Comparison of ENCODE assay signal across 20 cellular contexts in the genomic region with DNA sequence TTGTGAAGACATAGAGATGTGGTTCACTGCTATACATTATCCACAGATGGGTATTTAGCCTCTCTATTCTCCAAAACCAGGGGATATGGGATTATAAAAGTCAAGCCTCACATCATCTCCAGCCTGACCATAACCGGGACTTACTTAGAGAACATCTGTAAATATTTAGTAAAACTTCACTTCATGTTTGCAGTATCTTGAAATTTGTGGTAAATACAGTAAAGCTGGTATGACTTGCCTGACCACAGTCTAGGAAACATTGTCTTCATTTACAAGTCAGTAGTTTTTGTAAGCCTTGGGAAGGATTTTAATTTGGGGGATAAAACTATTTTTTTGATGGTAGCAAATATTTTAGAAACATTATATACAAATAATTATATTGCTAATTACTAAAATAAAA.
A peak's percentile ranks its signal among the peaks of the same experiment; 100 is the strongest.
DNase-seq lines count a peak whose midpoint lies in the region; TF ChIP-seq lines count a peak whose summit lies in the region.
"Had no signal": no experiment of that assay in that cellular context is flagged by ENCODE, and none has a peak within 500 bp of the region (broad histone marks: within the 10 kb centered on the region; RNA-seq: fewer than 3 reads in every experiment).

No MANE protein-coding gene starts in this region.

- no peak overlapping the region for H3K9ac ChIP-seq in smooth muscle cell (ENCODE audit: low read depth)
- H3K9ac ChIP-seq: BLaER1 had no signal

- H3K27ac ChIP-seq in smooth muscle cell (ENCODE audit: low read depth), result peak overlapping the region; percentile 85
- H3K27ac ChIP-seq: A549, BLaER1, SJCRH30 had no signal

- DNase-seq in GM03348 (ENCODE audit: low spot score), result peak; percentile 44
- DNase-seq in astrocyte of the hippocampus (ENCODE audit: low read depth, low spot score), result peak; percentile 35
- DNase-seq in fibroblast of peridontal ligament (ENCODE audit: extremely low read depth), result peak; percentile 81
- DNase-seq in smooth muscle cell (lab: John Stamatoyannopoulos, UW; ENCODE audit: unreplicated experiment), result no peak
- DNase-seq in RPMI8226, result no peak
- no peak for DNase-seq in dermis blood vessel endothelial cell
- DNase-seq in cortex of kidney (lab: John Stamatoyannopoulos, UW), result no peak
- DNase-seq: Caco-2; CD4-positive, alpha-beta T cell; DND-41; IMR-90; MV-4-11; NCI-H1694; NCI-H2081 treated with DMSO at 0.1 percent for 48 hours; NCI-H524 treated with DMSO at 0.1 percent for 48 hours; NCI-H82; Peyer's patch; SJCRH30 had no signal

- H4K20me1 ChIP-seq in smooth muscle cell (ENCODE audit: low read depth), result no peaks in the 10 kb centered on the region
- H4K20me1 ChIP-seq: BLaER1 had no signal

- no peaks in the 10 kb centered on the region for H3F3A ChIP-seq in smooth muscle cell (ENCODE audit: low read depth)

- no peaks in the 10 kb centered on the region for H3K9me3 ChIP-seq in smooth muscle cell (replicated peaks; ENCODE audit: low read depth)
- H3K9me3 ChIP-seq: A549, BLaER1, Caco-2, Peyer's patch, SJCRH30 had no signal

- peak overlapping the region; percentile 77 for H3K4me2 ChIP-seq in smooth muscle cell
- H3K4me2 ChIP-seq: A549, BLaER1 had no signal

- WGBS in smooth muscle cell (ENCODE audit: low lambda C conversion rate), result 32% methylated on average over 1 of the region's 1 CpG

- no peaks in the 10 kb centered on the region for H3K27me3 ChIP-seq in smooth muscle cell (ENCODE audit: low read depth)
- H3K27me3 ChIP-seq: BLaER1, Peyer's patch, SJCRH30 had no signal

- H3K4me1 ChIP-seq in smooth muscle cell (ENCODE audit: low read depth), result peaks cover 10% of the 10 kb centered on the region
- H3K4me1 ChIP-seq: A549, BLaER1, Caco-2, Peyer's patch, SJCRH30 had no signal

- no peaks in the 10 kb centered on the region for H3K79me2 ChIP-seq in smooth muscle cell (ENCODE audit: low read depth)

- TF ChIP-seq CTCF in smooth muscle cell (IDR thresholded peaks at IDR 0.05; ENCODE audit: borderline replicate concordance, insufficient read depth, poor library complexity, severe bottlenecking), result no peak

- no peaks in the 10 kb centered on the region for H3K36me3 ChIP-seq in smooth muscle cell (ENCODE audit: low read depth)
- H3K36me3 ChIP-seq: BLaER1, Peyer's patch, SJCRH30 had no signal

- H2AFZ ChIP-seq in smooth muscle cell (ENCODE audit: low read depth), result no peak overlapping the region

- H3K4me3 ChIP-seq in smooth muscle cell, result no peak overlapping the region
- H3K4me3 ChIP-seq: A549, BLaER1, Peyer's patch, SJCRH30 had no signal

Comparison
In these comparisons a context has a peak if more than half of its experiments do, and no peak if none do; other contexts are left out.
1. DNase-seq: peak in GM03348 (single experiment), astrocyte of the hippocampus (single experiment) and fibroblast of peridontal ligament (single experiment); none in smooth muscle cell (single experiment), RPMI8226 (single experiment), dermis blood vessel endothelial cell (single experiment) and cortex of kidney (single experiment).